Comparison of ENCODE assay signal across 1 cellular context in the genomic region with DNA sequence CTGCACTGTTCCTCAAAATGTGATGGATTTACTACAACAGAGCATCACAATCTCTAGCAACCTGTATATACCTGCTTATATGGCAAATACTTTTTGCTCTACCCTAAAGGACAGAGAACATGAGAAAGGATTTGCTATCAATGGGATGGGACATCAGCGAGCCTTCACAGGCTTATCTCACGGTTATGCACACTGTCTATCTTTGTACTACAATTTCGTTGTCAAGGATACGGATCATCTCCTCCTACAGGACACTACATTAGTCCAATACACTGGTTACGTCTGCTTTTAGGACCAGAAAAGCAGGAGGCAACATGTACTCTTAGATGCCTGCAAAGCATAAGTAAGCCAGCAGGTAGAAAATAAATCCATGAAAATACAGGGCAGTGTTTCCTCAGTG.
A peak's percentile ranks its signal among the peaks of the same experiment; 100 is the strongest.
TF ChIP-seq lines count a peak whose summit lies in the region.

No MANE protein-coding gene starts in this region.

TF ChIP-seq in HepG2, 621 proteins besides CTCF, POLR2A, EP300 and RAD21:
- TF ChIP-seq ZBTB37 (CRISPR knock-in tag; IDR thresholded peaks at IDR 0.05) (no peak), RFX1 (IDR thresholded peaks at IDR 0.05) (0 out of 2 replicates have a peak, but pooled peaks have one; percentile 4)
TF ChIP-seq in HepG2: peak in this region for 1.
